3 cellular contexts compared by ENCODE assay signal in the genomic region with DNA sequence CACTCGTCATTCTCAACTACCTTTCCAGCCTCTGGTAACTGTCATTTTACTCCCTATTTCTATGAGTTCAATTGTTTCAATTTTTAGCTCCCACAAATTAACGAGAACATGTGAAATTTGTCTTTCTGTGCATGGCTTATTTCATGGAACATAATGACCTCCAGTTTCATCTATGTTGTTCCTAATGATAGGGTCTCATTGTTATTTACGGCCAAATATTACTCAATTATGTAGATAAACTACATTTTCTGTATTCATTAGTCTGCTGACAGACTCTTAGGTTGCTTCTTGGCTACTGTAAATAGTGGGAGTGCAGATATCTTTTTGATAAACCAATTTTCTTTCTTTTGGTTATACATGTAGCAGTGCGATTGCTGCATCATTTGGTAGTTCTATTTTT.
"Had no signal": no experiment of that assay in that cellular context is flagged by ENCODE, and none has a peak within 500 bp of the region (broad histone marks: within the 10 kb centered on the region; RNA-seq: fewer than 3 reads in every experiment).

No MANE protein-coding gene starts in this region.

- H3K4me3 ChIP-seq: GM12878 had no signal

- DNase-seq: GDM1, GF-D8 had no signal

- ATAC-seq: GM12878 had no signal
